In genomic region chr3:181941250-181941649, GRCh38 we compare ENCODE assay signal across 13 cellular contexts.
DNase-seq lines count a peak whose midpoint lies in the region; ATAC-seq and TF ChIP-seq lines count a peak whose summit lies in the region.
"Had no signal": no experiment of that assay in that cellular context is flagged by ENCODE, and none has a peak within 500 bp of the region (broad histone marks: within the 10 kb centered on the region; RNA-seq: fewer than 3 reads in every experiment).

No MANE protein-coding gene starts in this region.

- no peaks in the 10 kb centered on the region for H3K9me3 ChIP-seq in SK-N-SH
- H3K9me3 ChIP-seq in transverse colon: no peaks in the 10 kb centered on the region
- H3K9me3 ChIP-seq: thyroid gland had no signal

- H3K4me2 ChIP-seq in SK-N-SH: no peak overlapping the region

- H3K9me2 ChIP-seq in SK-N-SH: no peaks in the 10 kb centered on the region

- no peaks in the 10 kb centered on the region for H3F3A ChIP-seq in SK-N-SH (replicated peaks; ENCODE audit: insufficient read depth)

- H3K27ac ChIP-seq in SK-N-SH (ENCODE audit: low read depth in 2 of 2, low read length in 1 of 2) (no peak overlapping the region), transverse colon (no peak overlapping the region)
- H3K27ac ChIP-seq: coronary artery, thyroid gland had no signal

- TF ChIP-seq RAD21 in SK-N-SH (IDR thresholded peaks at IDR 0.05; ENCODE audit: low read length): no peak

- H3K4me1 ChIP-seq in SK-N-SH (ENCODE audit: control insufficient read depth in 1 of 2, insufficient read depth in 2 of 2, low read depth in 1 of 2, low read length in 1 of 2): peaks cover 0 to 6% of the 10 kb centered on the region in 2 experiments; a peak in 3 of 4 replicates
- H3K4me1 ChIP-seq in transverse colon: no peaks in the 10 kb centered on the region
- H3K4me1 ChIP-seq: thyroid gland had no signal

- CTCF ChIA-PET in SK-N-SH (lab: Yijun Ruan, JAX): interaction anchor here (0.7 kb wide), 1 partner anchor 731 kb away, joined by 3 read pairs; no protein-coding TSS in a partner anchor

- H3K27me3 ChIP-seq in SK-N-SH (ENCODE audit: insufficient read depth): no peaks in the 10 kb centered on the region
- no peaks in the 10 kb centered on the region for H3K27me3 ChIP-seq in transverse colon
- H3K27me3 ChIP-seq: thyroid gland had no signal

- H3K9ac ChIP-seq in SK-N-SH: no peak overlapping the region

- POLR2A ChIA-PET in SK-N-SH (lab: Yijun Ruan, JAX): no interaction called here

- no peaks in the 10 kb centered on the region for H3K79me2 ChIP-seq in SK-N-SH (ENCODE audit: insufficient read depth)

- H2AFZ ChIP-seq in SK-N-SH (ENCODE audit: low read depth): no peak overlapping the region

- no peak overlapping the region for H3K4me3 ChIP-seq in SK-N-SH (ENCODE audit: low read depth in 2 of 2, low read length in 1 of 2)
- no peak overlapping the region for H3K4me3 ChIP-seq in transverse colon
- H3K4me3 ChIP-seq: coronary artery, thyroid gland had no signal

- ATAC-seq in GM19452 (IDR thresholded peaks at IDR 0.05; ENCODE audit: unreplicated experiment): peak; percentile 62
- ATAC-seq in HG02973 (IDR thresholded peaks at IDR 0.05; ENCODE audit: unreplicated experiment): peak; percentile 72
- no peak for ATAC-seq in left cardiac atrium
- ATAC-seq: sciatic nerve had no signal

- H4K20me1 ChIP-seq in SK-N-SH (ENCODE audit: insufficient read depth): no peaks in the 10 kb centered on the region

- peak; percentile 69 for DNase-seq in DMS153 treated with DMSO at 0.1 percent for 48 hours (lab: John Stamatoyannopoulos, UW; ENCODE audit: unreplicated experiment)
- peak; percentile 94 for DNase-seq in NCI-H2107 treated with DMSO at 0.1 percent for 48 hours (lab: John Stamatoyannopoulos, UW; ENCODE audit: unreplicated experiment)
- no peak for DNase-seq in SK-N-SH
- no peak for DNase-seq in stimulated activated CD4-positive, alpha-beta T cell treated with anti-CD3 and anti-CD28 coated beads, Interleukin-4, amount 100 ng/mL, for 4 hours
- no peak for DNase-seq in left cardiac atrium
- DNase-seq in transverse colon: no peak
- DNase-seq: activated naive CD8-positive, alpha-beta T cell treated with anti-CD3 and anti-CD28 coated beads, Interleukin-2, amount 10 ng/mL, durations not matched to agents 7 days and 5 days; KG1; thyroid gland had no signal

- TF ChIP-seq CTCF in SK-N-SH (IDR thresholded peaks at IDR 0.05) (no peak), transverse colon (IDR thresholded peaks at IDR 0.05) (no peak)

- WGBS in SK-N-SH (ENCODE audit: low lambda C conversion rate): 61% methylated on average over 5 of the region's 5 CpGs
- 9 to 12% methylated on average over 5 of the region's 5 CpGs for WGBS in transverse colon (ENCODE audit: low coverage in 1 of 2), 2 donors

- in situ Hi-C loops in transverse colon (cut with MboI; ENCODE audit: low pct_ligation_motif_present in 1 of 4, low pct_unique_long_range_greater_than_20kb in 1 of 4, low sequenced_read_pairs in 3 of 4): no loop called here

- H3K36me3 ChIP-seq in SK-N-SH (replicated peaks in 1 of 2; ENCODE audit: control insufficient read depth in 1 of 2, insufficient read depth in 2 of 2, low read length in 1 of 2) (no peaks in the 10 kb centered on the region), transverse colon (no peaks in the 10 kb centered on the region)
- H3K36me3 ChIP-seq: thyroid gland had no signal

- no peak for TF ChIP-seq POLR2A in transverse colon (IDR thresholded peaks at IDR 0.05)

- TF ChIP-seq EP300 in SK-N-SH (IDR thresholded peaks at IDR 0.05; ENCODE audit: borderline replicate concordance in 1 of 2, low read depth in 1 of 2, low read length in 1 of 2) (no peak), transverse colon (IDR thresholded peaks at IDR 0.05; ENCODE audit: low read depth) (no peak)

- intact Hi-C loops in left cardiac atrium (cut with DNase I) (no loop called here), transverse colon (cut with DNase I; ENCODE audit: low total_unique reads) (no loop called here)

TF ChIP-seq in SK-N-SH, 30 proteins besides CTCF, POLR2A, EP300 and RAD21:
- TF ChIP-seq POLR2AphosphoS5 (IDR thresholded peaks at IDR 0.05; ENCODE audit: low read depth, low read length) (no peak), MEF2A (IDR thresholded peaks at IDR 0.05; ENCODE audit: borderline replicate concordance, low read depth) (no peak), RFX5 (IDR thresholded peaks at IDR 0.05; ENCODE audit: low read length) (no peak), SIN3A (IDR thresholded peaks at IDR 0.05; ENCODE audit: borderline replicate concordance, low read depth, low read length) (no peak), GABPA (IDR thresholded peaks at IDR 0.05; ENCODE audit: low read depth) (no peak), JUND (IDR thresholded peaks at IDR 0.05) (no peak), REST (IDR thresholded peaks at IDR 0.05; ENCODE audit: low read depth, low read length) (no peak), TEAD4 (IDR thresholded peaks at IDR 0.05; ENCODE audit: borderline replicate concordance, insufficient read depth) (no peak), FOSL2 (IDR thresholded peaks at IDR 0.05; ENCODE audit: borderline replicate concordance, low read depth) (no peak)

Comparison
In these comparisons a context has a peak if more than half of its experiments do, and no peak if none do; other contexts are left out.
1. DNase-seq: peak in DMS153 treated with DMSO at 0.1 percent for 48 hours (single experiment) and NCI-H2107 treated with DMSO at 0.1 percent for 48 hours (single experiment); none in SK-N-SH (single experiment), stimulated activated CD4-positive, alpha-beta T cell treated with anti-CD3 and anti-CD28 coated beads, Interleukin-4, amount 100 ng/mL, for 4 hours (0 of 2), left cardiac atrium (single experiment) and transverse colon (single experiment).
2. ATAC-seq: peak in GM19452 (single experiment) and HG02973 (single experiment); none in left cardiac atrium (0 of 2).